ENCODE assay signal across 33 cellular contexts in genomic region chr13:72561791-72562190, GRCh38.
"Had no signal": no experiment of that assay in that cellular context is flagged by ENCODE, and none has a peak within 500 bp of the region (broad histone marks: within the 10 kb centered on the region; RNA-seq: fewer than 3 reads in every experiment).

No MANE protein-coding gene starts in this region.

- H3K9me3 ChIP-seq: Peyer's patch, SJSA1 had no signal

- H3K27ac ChIP-seq: brain microvascular endothelial cell, KMS-11, Peyer's patch, SJSA1, WERI-Rb-1 had no signal

- H3K36me3 ChIP-seq: brain microvascular endothelial cell, Peyer's patch, SJSA1, WERI-Rb-1 had no signal

- DNase-seq: activated CD4-positive, alpha-beta memory T cell treated with anti-CD3 and anti-CD28 coated beads, Interleukin-2, amount 10 ng/mL, durations not matched to agents 7 days and 5 days; activated CD4-positive, alpha-beta T cell treated with anti-CD3 and anti-CD28 coated beads for 1 hour; activated CD4-positive, alpha-beta T cell treated with anti-CD3 and anti-CD28 coated beads for 48 hours; activated CD4-positive, CD25-positive, alpha-beta regulatory T cell; activated CD8-positive, alpha-beta memory T cell treated with anti-CD3 and anti-CD28 coated beads for 24 hours; activated CD8-positive, alpha-beta memory T cell treated with anti-CD3 and anti-CD28 coated beads, Interleukin-2, amount 10 ng/mL, durations not matched to agents 7 days and 5 days; activated effector memory CD4-positive, alpha-beta T cell treated with anti-CD3 and anti-CD28 coated beads, Interleukin-2, amount 50 U/mL, for 16 hours; activated naive CD4-positive, alpha-beta T cell; activated naive CD4-positive, alpha-beta T cell treated with anti-CD3 and anti-CD28 coated beads, Interleukin-2, amount 50 U/mL, for 16 hours; activated naive CD8-positive, alpha-beta T cell treated with anti-CD3 and anti-CD28 coated beads for 36 hours; activated T-cell treated with anti-CD3 and anti-CD28 coated beads, Interleukin-2, amount 50 U/mL, for 1 hour; activated T-cell treated with anti-CD3 and anti-CD28 coated beads, Interleukin-2, amount 50 U/mL, for 72 hours; amniotic stem cell; aorta; brain microvascular endothelial cell; central memory CD4-positive, alpha-beta T cell; NCI-H1092 treated with DMSO at 0.1 percent for 48 hours; NCI-H1436; NCI-H1694; NCI-H1930; NCI-H2081 treated with DMSO at 0.1 percent for 48 hours; NCI-H345; NCI-H524 treated with DMSO at 0.1 percent for 48 hours; NCI-H82; NK-92 treated with Interleukin-12 subunit alpha and Interleukin-12 subunit beta, amount 100 ng/mL, for 24 hours; PC-3; Peyer's patch; RPMI8226; SHP77 treated with DMSO at 0.1 percent for 48 hours; T1000; WERI-Rb-1 had no signal

- H3K27me3 ChIP-seq: brain microvascular endothelial cell, Peyer's patch, SJSA1 had no signal

- H3K4me1 ChIP-seq: Peyer's patch, SJSA1 had no signal

- H3K4me3 ChIP-seq: Peyer's patch, SJSA1 had no signal
